9 cellular contexts compared by ENCODE assay signal in genomic region chr20:33298391-33298790, GRCh38. TPM values are rescaled to one million over a fixed set of nuclear protein-coding genes. Genes with fewer than 3 reads are reported as not detected.
"Had no signal": no experiment of that assay in that cellular context is flagged by ENCODE, and none has a peak within 500 bp of the region (broad histone marks: within the 10 kb centered on the region; RNA-seq: fewer than 3 reads in every experiment).

No MANE protein-coding gene starts in this region.

- H3K9me3 ChIP-seq: esophagus squamous epithelium, suprapubic skin had no signal

- H3K4me3 ChIP-seq: esophagus squamous epithelium, suprapubic skin had no signal

- H3K27ac ChIP-seq: dorsolateral prefrontal cortex, esophagus squamous epithelium, suprapubic skin had no signal

- DNase-seq: esophagus squamous epithelium had no signal

- H3K36me3 ChIP-seq: esophagus squamous epithelium, suprapubic skin had no signal

- H3K4me1 ChIP-seq: suprapubic skin had no signal

- H3K27me3 ChIP-seq: dorsolateral prefrontal cortex had no signal

RNA-seq across cellular contexts. Expression of gene BPIFB1, which starts 15.4 kb away (rescaled TPM):
- total RNA-seq: activated CD4-positive, alpha-beta memory T cell treated with anti-CD3 and anti-CD28 coated beads, Interleukin-2, amount 10 ng/mL, durations not matched to agents 7 days and 5 days; aorta; bronchial epithelial cell; chondrocyte; dorsolateral prefrontal cortex; natural killer cell treated with Interleukin-12 subunit alpha and Interleukin-12 subunit beta and Interleukin-15 and Interleukin-18, amount 100 ng/mL, for 72 hours; progenitor cell of endocrine pancreas; suprapubic skin had no signal
